ENCODE assay signal across 8 cellular contexts in the genomic region with DNA sequence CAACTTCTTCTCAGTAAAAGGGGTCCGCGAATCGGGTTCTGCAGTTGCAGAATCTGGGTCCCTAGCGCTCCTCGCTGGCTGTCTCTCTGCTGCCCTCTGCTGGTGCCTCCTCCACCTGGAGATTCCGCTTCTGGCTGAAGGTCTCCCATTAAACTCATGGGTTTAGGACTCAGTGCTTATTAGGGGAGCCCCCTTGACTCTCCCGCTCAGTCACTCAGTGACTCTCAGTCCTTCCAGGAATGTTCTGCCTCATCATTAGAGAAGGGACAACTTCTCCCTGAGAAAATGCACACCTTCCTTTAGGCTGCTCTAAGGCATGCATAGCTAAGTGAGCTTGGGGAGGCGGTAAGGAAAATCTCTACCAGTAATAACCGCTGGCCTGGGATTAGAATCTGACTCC. TPM values are rescaled to one million over a fixed set of nuclear protein-coding genes. Genes with fewer than 3 reads are reported as not detected.
DNase-seq lines count a peak whose midpoint lies in the region; ATAC-seq and TF ChIP-seq lines count a peak whose summit lies in the region.

No MANE protein-coding gene starts in this region.

- H3K4ac ChIP-seq in trophoblast cell (ENCODE audit: low read depth, low read length): no peak overlapping the region

- H3K14ac ChIP-seq in trophoblast cell (ENCODE audit: low read length): no peak overlapping the region

- no peak overlapping the region for H4K12ac ChIP-seq in trophoblast cell (ENCODE audit: low read depth, low read length)

- no peaks in the 10 kb centered on the region for H3K36me3 Mint-ChIP-seq in activated T-helper 2 cell treated with anti-CD3 and anti-CD28 coated beads, Interferon-gamma antibody, Interleukin-2, Interleukin-4, amounts not matched to agents 10 μg/mL and 5 μg/mL and 100 μg/mL, durations not matched to agents 14 hours and 24 hours and 36 hours (ENCODE audit: low read depth)

- H3K9ac ChIP-seq in trophoblast cell (ENCODE audit: low read length): no peak overlapping the region

- no peak for TF ChIP-seq POLR2A in vagina (IDR thresholded peaks at IDR 0.05)

- ATAC-seq in HG03342 (IDR thresholded peaks at IDR 0.05; ENCODE audit: unreplicated experiment): peak; percentile 71
- no peak for ATAC-seq in GM21576 (IDR thresholded peaks at IDR 0.05; ENCODE audit: unreplicated experiment)

- H3K4me1 ChIP-seq in trophoblast cell (ENCODE audit: control insufficient read depth in 1 of 2, insufficient read depth in 2 of 2, low read length in 2 of 2): no peaks in the 10 kb centered on the region
- H3K4me1 ChIP-seq in vagina: no peaks in the 10 kb centered on the region

- no peak overlapping the region for H4K8ac ChIP-seq in trophoblast cell (ENCODE audit: low read depth, low read length)

- no peak overlapping the region for H2AFZ ChIP-seq in trophoblast cell (ENCODE audit: insufficient read depth, low read length, poor library complexity)

- intact Hi-C loops in activated T-helper 2 cell treated with anti-CD3 and anti-CD28 coated beads, Interferon-gamma antibody, Interleukin-2, Interleukin-4, amounts not matched to agents 10 μg/mL and 5 μg/mL and 100 μg/mL, durations not matched to agents 14 hours and 24 hours and 36 hours (cut with micrococcal nuclease): no loop called here
- intact Hi-C loops in vagina (cut with DNase I): no loop called here

- no peak overlapping the region for H2AK5ac ChIP-seq in trophoblast cell (ENCODE audit: low read length)

- no peaks in the 10 kb centered on the region for H3K27me3 ChIP-seq in trophoblast cell (ENCODE audit: insufficient read depth, low read length)
- H3K27me3 ChIP-seq in vagina: no peaks in the 10 kb centered on the region

- no peaks in the 10 kb centered on the region for H3K79me2 ChIP-seq in trophoblast cell (ENCODE audit: control insufficient read depth, insufficient read depth, low read length, poor library complexity)

- no peak overlapping the region for H3K27ac Mint-ChIP-seq in activated T-helper 2 cell treated with anti-CD3 and anti-CD28 coated beads, Interferon-gamma antibody, Interleukin-2, Interleukin-4, amounts not matched to agents 10 μg/mL and 5 μg/mL and 100 μg/mL, durations not matched to agents 14 hours and 24 hours and 36 hours

- peak; percentile 75 to 92 (median 80) for TF ChIP-seq CTCF in vagina (IDR thresholded peaks at IDR 0.05)

- H3K36me3 ChIP-seq in trophoblast cell (ENCODE audit: control insufficient read depth in 1 of 2, insufficient read depth in 2 of 2, low read length in 2 of 2): no peaks in the 10 kb centered on the region
- no peaks in the 10 kb centered on the region for H3K36me3 ChIP-seq in vagina

- H3K4me3 Mint-ChIP-seq in activated T-helper 2 cell treated with anti-CD3 and anti-CD28 coated beads, Interferon-gamma antibody, Interleukin-2, Interleukin-4, amounts not matched to agents 10 μg/mL and 5 μg/mL and 100 μg/mL, durations not matched to agents 14 hours and 24 hours and 36 hours (ENCODE audit: low read depth): no peak overlapping the region

- no peaks in the 10 kb centered on the region for H3K79me1 ChIP-seq in trophoblast cell (ENCODE audit: low read length)

- H2BK120ac ChIP-seq in trophoblast cell (ENCODE audit: insufficient read depth, low read length, poor library complexity): no peak overlapping the region

- H3K9me3 ChIP-seq in trophoblast cell (ENCODE audit: insufficient read depth, low read depth, low read length) (no peaks in the 10 kb centered on the region), vagina (no peaks in the 10 kb centered on the region)

- DNase-seq in ELF-1 (ENCODE audit: low read depth, low spot score) (peak; percentile 86), RPMI8226 (peak; percentile 79), globus pallidus (ENCODE audit: low spot score) (peak; percentile 43), trophoblast cell (peak; percentile 41 to 76), vagina (ENCODE audit: extremely low spot score in 2 of 2) (no peak)
- DNase-seq in activated T-helper 2 cell treated with anti-CD3 and anti-CD28 coated beads, Interferon-gamma antibody, Interleukin-2, Interleukin-4, amounts not matched to agents 10 μg/mL and 5 μg/mL and 100 μg/mL, durations not matched to agents 14 hours and 24 hours and 36 hours (ENCODE audit: low spot score): peak; percentile 43

- peaks cover 10% of the 10 kb centered on the region for H3K27me3 Mint-ChIP-seq in activated T-helper 2 cell treated with anti-CD3 and anti-CD28 coated beads, Interferon-gamma antibody, Interleukin-2, Interleukin-4, amounts not matched to agents 10 μg/mL and 5 μg/mL and 100 μg/mL, durations not matched to agents 14 hours and 24 hours and 36 hours (ENCODE audit: low read depth)

- H3K4me1 Mint-ChIP-seq in activated T-helper 2 cell treated with anti-CD3 and anti-CD28 coated beads, Interferon-gamma antibody, Interleukin-2, Interleukin-4, amounts not matched to agents 10 μg/mL and 5 μg/mL and 100 μg/mL, durations not matched to agents 14 hours and 24 hours and 36 hours (ENCODE audit: low read depth): no peaks in the 10 kb centered on the region

- no peak overlapping the region for H3K4me3 ChIP-seq in trophoblast cell (ENCODE audit: low read depth, low read length)
- H3K4me3 ChIP-seq in vagina: no peak overlapping the region

- WGBS in trophoblast cell (ENCODE audit: extremely low coverage, insufficient coverage, insufficient read length): no CpG with 5 or more reads among the region's 9 CpGs

- H3K9me3 Mint-ChIP-seq in activated T-helper 2 cell treated with anti-CD3 and anti-CD28 coated beads, Interferon-gamma antibody, Interleukin-2, Interleukin-4, amounts not matched to agents 10 μg/mL and 5 μg/mL and 100 μg/mL, durations not matched to agents 14 hours and 24 hours and 36 hours: no peaks in the 10 kb centered on the region

- H3K18ac ChIP-seq in trophoblast cell (ENCODE audit: low read length): no peak overlapping the region

- no peak overlapping the region for H3K4me2 ChIP-seq in trophoblast cell (ENCODE audit: low read length)

- H2BK5ac ChIP-seq in trophoblast cell (ENCODE audit: low read depth, low read length, poor library complexity): no peak overlapping the region

- H4K91ac ChIP-seq in trophoblast cell (ENCODE audit: low read depth, low read length): no peak overlapping the region

- H3K23ac ChIP-seq in trophoblast cell (ENCODE audit: low read length): no peak overlapping the region

- no peak overlapping the region for H3K27ac ChIP-seq in trophoblast cell (ENCODE audit: low read depth, low read length)
- H3K27ac ChIP-seq in vagina: no peak overlapping the region

- no peak overlapping the region for H2BK12ac ChIP-seq in trophoblast cell (ENCODE audit: low read length)

RNA-seq across cellular contexts. Expression of a gene that starts 7.1 kb away (rescaled TPM):
- not detected in 2 replicates for total RNA-seq in activated T-helper 2 cell treated with anti-CD3 and anti-CD28 coated beads, Interferon-gamma antibody, Interleukin-2, Interleukin-4, amounts not matched to agents 10 μg/mL and 5 μg/mL and 100 μg/mL, durations not matched to agents 14 hours and 24 hours and 36 hours
- 0.01 TPM in 2 replicates for polyA plus RNA-seq in trophoblast cell (2013)
- total RNA-seq in vagina: not detected

RNA-seq across cellular contexts. Expression of a gene that starts 25.5 kb away (rescaled TPM):
- total RNA-seq in activated T-helper 2 cell treated with anti-CD3 and anti-CD28 coated beads, Interferon-gamma antibody, Interleukin-2, Interleukin-4, amounts not matched to agents 10 μg/mL and 5 μg/mL and 100 μg/mL, durations not matched to agents 14 hours and 24 hours and 36 hours: not detected in 2 replicates
- 2.4 and 2.6 TPM in 2 replicates for polyA plus RNA-seq in trophoblast cell (2013)
- not detected for total RNA-seq in vagina

RNA-seq across cellular contexts. Expression of a gene that starts 55.1 kb away (rescaled TPM):
- total RNA-seq in activated T-helper 2 cell treated with anti-CD3 and anti-CD28 coated beads, Interferon-gamma antibody, Interleukin-2, Interleukin-4, amounts not matched to agents 10 μg/mL and 5 μg/mL and 100 μg/mL, durations not matched to agents 14 hours and 24 hours and 36 hours: 0.23 and 0.28 TPM in 2 replicates
- 0.01 TPM in 1 of 2 replicates, not detected in the other for polyA plus RNA-seq in trophoblast cell (2013)
- not detected for total RNA-seq in vagina

Comparison
In these comparisons a context has a peak if more than half of its experiments do, and no peak if none do; other contexts are left out.
1. DNase-seq: peak in ELF-1 (single experiment), RPMI8226 (single experiment), activated T-helper 2 cell treated with anti-CD3 and anti-CD28 coated beads, Interferon-gamma antibody, Interleukin-2, Interleukin-4, amounts not matched to agents 10 μg/mL and 5 μg/mL and 100 μg/mL, durations not matched to agents 14 hours and 24 hours and 36 hours (single experiment), globus pallidus (single experiment) and trophoblast cell (2 of 2); none in vagina (0 of 2).